ENCODE assay signal across 18 cellular contexts in genomic region chrX:12991575-12991974, GRCh38. TPM values are rescaled to one million over a fixed set of nuclear protein-coding genes. Genes with fewer than 3 reads are reported as not detected.
DNase-seq lines count a peak whose midpoint lies in the region; ATAC-seq, FAIRE-seq and TF ChIP-seq lines count a peak whose summit lies in the region.
"Had no signal": no experiment of that assay in that cellular context is flagged by ENCODE, and none has a peak within 500 bp of the region (broad histone marks: within the 10 kb centered on the region; RNA-seq: fewer than 3 reads in every experiment).

No MANE protein-coding gene starts in this region.

- DNase-seq in HepG2 (ENCODE audit: low spot score) (no peak), right lobe of liver (no peak), MV-4-11 (lab: John Stamatoyannopoulos, UW) (peak; percentile 64), bronchial epithelial cell (ENCODE audit: low read depth) (no peak), stomach (no peak), SW480 (ENCODE audit: low spot score) (no peak), testis (no peak)
- DNase-seq: AML-193, DMS79, KG1, NCI-H1048, NCI-H1436, NCI-H1930, NCI-H345, NCI-H524 treated with DMSO at 0.1 percent for 48 hours, Right ventricle myocardium superior, SK-N-SH had no signal

- TF ChIP-seq POLR2A in HepG2 (IDR thresholded peaks at IDR 0.05; ENCODE audit: insufficient read depth in 1 of 2, low read depth in 2 of 2, low read length in 2 of 2) (no peak), right lobe of liver (IDR thresholded peaks at IDR 0.05) (no peak), stomach (IDR thresholded peaks at IDR 0.05) (no peak), testis (IDR thresholded peaks at IDR 0.05) (no peak)

- in situ Hi-C loops in HepG2 (cut with HindIII; ENCODE audit: extremely low pct_ligation_motif_present, low pct_unique_long_range_greater_than_20kb): no loop called here

- H3K4me2 ChIP-seq in HepG2 (ENCODE audit: low read depth, low read length): no peak overlapping the region
- H3K4me2 ChIP-seq: SK-N-SH had no signal

- ATAC-seq in HepG2: no peak
- ATAC-seq in right lobe of liver: no peak

- no TSS peak for BruUV-seq in HepG2 (replicated peaks; lab: Mats Ljungman, UMichigan)

- POLR2A ChIA-PET in HepG2 (lab: Yijun Ruan, JAX): no interaction called here

- H3K9ac ChIP-seq in HepG2 (ENCODE audit: insufficient read depth, low read depth, low read length): no peak overlapping the region
- H3K9ac ChIP-seq: SK-N-SH had no signal

- TF ChIP-seq RAD21 in HepG2 (CRISPR knock-in tag; IDR thresholded peaks at IDR 0.05): no peak

- no peaks in the 10 kb centered on the region for H4K20me1 ChIP-seq in HepG2 (ENCODE audit: insufficient read depth, low read length)

- intact Hi-C loops in HepG2 (cut with micrococcal nuclease; ENCODE audit: unreplicated experiment): no loop called here
- intact Hi-C loops in right lobe of liver (cut with DNase I): no loop called here
- intact Hi-C loops in stomach (cut with DNase I; ENCODE audit: low total_unique reads): no loop called here
- intact Hi-C loops in testis (cut with DNase I; ENCODE audit: low total_unique reads): no loop called here

- no peak for TF ChIP-seq EP300 in HepG2 (IDR thresholded peaks at IDR 0.05; ENCODE audit: low read depth in 2 of 2, low read length in 2 of 2)
- no peak for TF ChIP-seq EP300 in HepG2 (CRISPR knock-in tag; IDR thresholded peaks at IDR 0.05; ENCODE audit: borderline replicate concordance)
- TF ChIP-seq EP300 in stomach (IDR thresholded peaks at IDR 0.05): no peak

- H3K36me3 ChIP-seq in HepG2 (replicated peaks in 1 of 2; ENCODE audit: control insufficient read depth in 1 of 2, insufficient read depth in 2 of 2, low read length in 2 of 2) (no peaks in the 10 kb centered on the region), right lobe of liver (no peaks in the 10 kb centered on the region), bronchial epithelial cell (ENCODE audit: control insufficient read depth, insufficient read depth, low read length) (no peaks in the 10 kb centered on the region), stomach (no peaks in the 10 kb centered on the region), testis (ENCODE audit: low read depth, missing control alignments) (no peaks in the 10 kb centered on the region)

- no peak overlapping the region for H2AFZ ChIP-seq in HepG2 (ENCODE audit: low read length)

- CTCF ChIA-PET in HepG2 (lab: Yijun Ruan, JAX; ENCODE audit: low intra/inter-chr PET ratio, low total read pairs): no interaction called here

- H3K27ac ChIP-seq in HepG2 (ENCODE audit: extremely low read length, insufficient read depth, low read length) (no peak overlapping the region), right lobe of liver (no peak overlapping the region), stomach (peak overlapping the region in 3 of 5 donors; percentile 11 to 74 (median 35)), testis (no peak overlapping the region)

- TF ChIP-seq CTCF in HepG2 (CRISPR knock-in tag; IDR thresholded peaks at IDR 0.05) (no peak), right lobe of liver (IDR thresholded peaks at IDR 0.05) (no peak), bronchial epithelial cell (IDR thresholded peaks at IDR 0.05; ENCODE audit: insufficient read depth, low read length, severe bottlenecking) (no peak), stomach (IDR thresholded peaks at IDR 0.05) (no peak), testis (IDR thresholded peaks at IDR 0.05) (no peak)

- no peak overlapping the region for H3K4me3 ChIP-seq in HepG2 (replicated peaks in 1 of 3; ENCODE audit: insufficient read depth in 1 of 3, low read depth in 2 of 3, low read length in 3 of 3)
- H3K4me3 ChIP-seq in right lobe of liver: no peak overlapping the region
- no peak overlapping the region for H3K4me3 ChIP-seq in bronchial epithelial cell (ENCODE audit: low read depth, low read length)
- H3K4me3 ChIP-seq in stomach: no peak overlapping the region
- H3K4me3 ChIP-seq in testis: no peak overlapping the region

- WGBS in HepG2 (ENCODE audit: low lambda C conversion rate): 89% methylated on average over 3 of the region's 3 CpGs
- WGBS in right lobe of liver (ENCODE audit: insufficient coverage, low coverage, low lambda C conversion rate, missing lambda C conversion rate): 86% methylated on average over 3 of the region's 3 CpGs
- 88 to 96% (median 94%) methylated on average over 3 of the region's 3 CpGs for WGBS in stomach, 5 donors
- 78 to 100% methylated on average over 1 to 3 of the region's 3 CpGs for WGBS in testis, 2 donors

- H3K9me3 ChIP-seq in HepG2 (ENCODE audit: low read length): no peaks in the 10 kb centered on the region
- H3K9me3 ChIP-seq in right lobe of liver: no peaks in the 10 kb centered on the region
- no peaks in the 10 kb centered on the region for H3K9me3 ChIP-seq in stomach
- no peaks in the 10 kb centered on the region for H3K9me3 ChIP-seq in testis
- H3K9me3 ChIP-seq: SK-N-SH had no signal

- no peaks in the 10 kb centered on the region for H3K79me2 ChIP-seq in HepG2 (ENCODE audit: insufficient read depth, low read length)

- FAIRE-seq in HepG2 (lab: Jason Lieb, UNC): peak; percentile 23
- peak; percentile 52 for FAIRE-seq in bronchial epithelial cell (lab: Jason Lieb, UNC)
- FAIRE-seq: H1 had no signal

- H3K4me1 ChIP-seq in HepG2 (ENCODE audit: insufficient read depth, low read length): peaks cover 9% of the 10 kb centered on the region
- H3K4me1 ChIP-seq in right lobe of liver: peaks cover 0 to 6% (median 3%) of the 10 kb centered on the region in 4 donors
- H3K4me1 ChIP-seq in stomach: peaks cover 0 to 25% (median 10%) of the 10 kb centered on the region in 4 donors
- no peaks in the 10 kb centered on the region for H3K4me1 ChIP-seq in testis

- no peaks in the 10 kb centered on the region for H3K27me3 ChIP-seq in HepG2 (ENCODE audit: control insufficient read depth in 1 of 2, insufficient read depth in 2 of 2, low read length in 2 of 2)
- H3K27me3 ChIP-seq in right lobe of liver: no peaks in the 10 kb centered on the region
- H3K27me3 ChIP-seq in bronchial epithelial cell (ENCODE audit: control insufficient read depth, insufficient read depth, low read length): no peaks in the 10 kb centered on the region
- no peaks in the 10 kb centered on the region for H3K27me3 ChIP-seq in stomach
- no peaks in the 10 kb centered on the region for H3K27me3 ChIP-seq in testis

RNA-seq across cellular contexts. Expression of gene TMSB4X, which starts 16.7 kb away (rescaled TPM):
- total RNA-seq in HepG2 (2016; rRNA removed; fragmentation: Illumina TruSeq; extraction: Trizol): 10.5 and 15.9 TPM in 2 replicates
- 6.0 and 6.1 TPM in 2 replicates for total RNA-seq in HepG2 (2016; cell fraction: cytosol; rRNA removed; fragmentation: Illumina TruSeq; extraction: Trizol; ENCODE audit: low read depth)
- total RNA-seq in HepG2 (2016; cell fraction: insoluble cytoplasmic fraction; rRNA removed; fragmentation: Illumina TruSeq; extraction: Trizol): 13.6 and 19.1 TPM in 2 replicates
- 8.9 and 9.5 TPM in 2 replicates for total RNA-seq in HepG2 (2016; cell fraction: membrane; rRNA removed; fragmentation: Illumina TruSeq; extraction: Trizol)
- total RNA-seq in HepG2 (2016; cell fraction: nucleus; rRNA removed; fragmentation: Illumina TruSeq; extraction: Trizol): 4.1 and 5.6 TPM in 2 replicates
- 29.6 and 50.7 TPM in 2 replicates for polyA plus RNA-seq in HepG2 (2011; rRNA removed)
- polyA plus RNA-seq in HepG2 (2011; cell fraction: cytosol; rRNA removed): 16.3 and 38.0 TPM in 2 replicates
- 3.7 and 8.2 TPM in 2 replicates for polyA plus RNA-seq in HepG2 (2011; cell fraction: nucleus; rRNA removed)
- polyA plus RNA-seq in HepG2 (2012): 14.4 and 69.9 TPM in 2 replicates
- 5.4 and 6.7 TPM in 2 replicates for polyA plus RNA-seq in HepG2 (2016; cell fraction: cytosol; fragmentation: Illumina TruSeq; extraction: Trizol; ENCODE audit: low read depth)
- polyA plus RNA-seq in HepG2 (2016; cell fraction: insoluble cytoplasmic fraction; fragmentation: Illumina TruSeq; extraction: Trizol; ENCODE audit: low read depth): 17.5 and 21.0 TPM in 2 replicates
- 6.6 and 8.1 TPM in 2 replicates for polyA plus RNA-seq in HepG2 (2016; cell fraction: membrane; fragmentation: Illumina TruSeq; extraction: Trizol; ENCODE audit: low read depth)
- polyA plus RNA-seq in HepG2 (2016; cell fraction: nucleus; fragmentation: Illumina TruSeq; extraction: Trizol; ENCODE audit: insufficient read depth, low read depth): 7.5 and 7.7 TPM in 2 replicates
- 10.0 and 228 TPM in 2 replicates for polyA minus RNA-seq in HepG2 (2011; rRNA and poly(A)+ RNA removed; ENCODE audit: low replicate concordance)
- polyA minus RNA-seq in HepG2 (2011; cell fraction: cytosol; rRNA and poly(A)+ RNA removed): 14.2 and 18.9 TPM in 2 replicates
- polyA minus RNA-seq in HepG2 (2011; cell fraction: nucleus; rRNA and poly(A)+ RNA removed): 7.5 and 12.3 TPM in 2 replicates
- total RNA-seq in right lobe of liver: 1,000 to 10,000 TPM in 1 of 6 experiments, 100 to 1,000 TPM in 5; 348 to 1,121 (median 708) TPM
- total RNA-seq in bronchial epithelial cell: 3,174 and 3,370 TPM in 2 replicates
- 1,000 to 10,000 TPM; 1,734 to 4,964 (median 2,895) TPM for total RNA-seq in stomach
- over 10,000 TPM in 2 of 3 donors, 1,000 to 10,000 TPM in 1; 4,831 to 14,609 (median 13,196) TPM for polyA plus RNA-seq in stomach
- 100 to 1,000 TPM; 384 to 669 TPM for total RNA-seq in testis
- 1,448 TPM for polyA plus RNA-seq in testis (ENCODE audit: insufficient read depth, low read depth, low replicate concordance)

RNA-seq across cellular contexts. Expression of gene FAM9C, which starts 52.8 kb away (rescaled TPM):
- total RNA-seq in HepG2 (2016; rRNA removed; fragmentation: Illumina TruSeq; extraction: Trizol): not detected in 2 replicates
- not detected in 2 replicates for total RNA-seq in HepG2 (2016; cell fraction: cytosol; rRNA removed; fragmentation: Illumina TruSeq; extraction: Trizol; ENCODE audit: low read depth)
- not detected in 2 replicates for total RNA-seq in HepG2 (2016; cell fraction: insoluble cytoplasmic fraction; rRNA removed; fragmentation: Illumina TruSeq; extraction: Trizol)
- total RNA-seq in HepG2 (2016; cell fraction: membrane; rRNA removed; fragmentation: Illumina TruSeq; extraction: Trizol): not detected in 2 replicates
- not detected in 2 replicates for total RNA-seq in HepG2 (2016; cell fraction: nucleus; rRNA removed; fragmentation: Illumina TruSeq; extraction: Trizol)
- polyA plus RNA-seq in HepG2 (2011; rRNA removed): not detected in 2 replicates
- polyA plus RNA-seq in HepG2 (2011; cell fraction: cytosol; rRNA removed): not detected in 2 replicates
- polyA plus RNA-seq in HepG2 (2011; cell fraction: nucleus; rRNA removed): not detected in 2 replicates
- not detected in 2 replicates for polyA plus RNA-seq in HepG2 (2012)
- not detected in 2 replicates for polyA plus RNA-seq in HepG2 (2016; cell fraction: cytosol; fragmentation: Illumina TruSeq; extraction: Trizol; ENCODE audit: low read depth)
- polyA plus RNA-seq in HepG2 (2016; cell fraction: insoluble cytoplasmic fraction; fragmentation: Illumina TruSeq; extraction: Trizol; ENCODE audit: low read depth): not detected in 2 replicates
- not detected in 2 replicates for polyA plus RNA-seq in HepG2 (2016; cell fraction: membrane; fragmentation: Illumina TruSeq; extraction: Trizol; ENCODE audit: low read depth)
- not detected in 2 replicates for polyA plus RNA-seq in HepG2 (2016; cell fraction: nucleus; fragmentation: Illumina TruSeq; extraction: Trizol; ENCODE audit: insufficient read depth, low read depth)
- polyA minus RNA-seq in HepG2 (2011; rRNA and poly(A)+ RNA removed; ENCODE audit: low replicate concordance): not detected in 2 replicates
- not detected in 2 replicates for polyA minus RNA-seq in HepG2 (2011; cell fraction: cytosol; rRNA and poly(A)+ RNA removed)
- polyA minus RNA-seq in HepG2 (2011; cell fraction: nucleus; rRNA and poly(A)+ RNA removed): not detected in 2 replicates
- total RNA-seq in right lobe of liver: not detected
- total RNA-seq in bronchial epithelial cell: not detected in 2 replicates
- total RNA-seq in stomach: under 1 TPM in 1 of 5 donors, not detected in 4; 0.18 TPM
- polyA plus RNA-seq in stomach: under 1 TPM in 1 of 3 donors, not detected in 2; 0.31 TPM
- total RNA-seq in testis: 1 to 10 TPM; 2.8 to 9.5 TPM
- 4.7 TPM for polyA plus RNA-seq in testis (ENCODE audit: insufficient read depth, low read depth, low replicate concordance)
- total RNA-seq: H1 had no signal
- polyA plus RNA-seq: H1 had no signal

Comparison
In these comparisons a context has a peak if more than half of its experiments do, and no peak if none do; other contexts are left out.
1. RNA of gene TMSB4X, which starts 16.7 kb away (total RNA-seq): 3,174 to 3,370 TPM in bronchial epithelial cell, 1,734 to 4,964 TPM in stomach, 348 to 1,121 TPM in right lobe of liver and 384 to 669 TPM in testis; 4.1 to 19.1 TPM in HepG2; every median in the first group is over 10 times any median in the second.
2. H3K27ac ChIP-seq: peak in stomach (3 of 5); none in HepG2 (single experiment), right lobe of liver (0 of 3) and testis (0 of 2).